In the genomic region with DNA sequence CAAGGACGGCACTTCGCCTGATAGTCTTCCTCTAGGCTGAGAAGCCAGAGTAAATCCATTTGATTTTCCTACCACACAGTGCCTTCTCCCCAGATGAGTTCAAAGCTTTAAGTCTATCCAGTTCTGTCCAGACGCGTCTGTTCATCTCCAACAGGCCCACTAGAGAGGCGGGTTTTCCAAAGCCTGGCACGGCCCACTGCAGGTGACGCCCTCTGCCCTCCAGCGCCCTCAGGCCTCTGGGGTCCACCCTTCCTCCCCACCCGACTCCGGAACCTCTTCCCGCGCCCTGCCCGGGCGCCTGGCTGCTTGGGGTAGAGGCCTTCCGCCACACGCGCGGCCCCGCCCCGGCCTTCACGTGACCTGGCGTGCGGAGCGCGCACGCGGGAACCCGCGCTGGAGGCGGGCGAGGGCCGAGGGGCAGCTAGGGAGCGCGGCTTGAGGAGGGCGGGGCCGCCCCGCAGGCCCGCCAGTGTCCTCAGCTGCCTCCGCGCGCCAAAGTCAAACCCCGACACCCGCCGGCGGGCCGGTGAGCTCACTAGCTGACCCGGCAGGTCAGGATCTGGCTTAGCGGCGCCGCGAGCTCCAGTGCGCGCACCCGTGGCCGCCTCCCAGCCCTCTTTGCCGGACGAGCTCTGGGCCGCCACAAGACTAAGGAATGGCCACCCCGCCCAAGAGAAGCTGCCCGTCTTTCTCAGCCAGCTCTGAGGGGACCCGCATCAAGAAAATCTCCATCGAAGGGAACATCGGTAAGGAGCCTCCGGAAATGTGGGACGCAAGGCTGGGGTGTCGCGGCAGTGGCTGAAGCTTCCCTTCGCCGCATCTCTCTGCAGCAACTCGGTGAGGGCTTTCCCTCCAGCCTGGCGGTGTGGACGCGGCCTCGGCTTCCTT, we compare ENCODE assay signal across 1 cellular context.
A peak's percentile ranks its signal among the peaks of the same experiment; 100 is the strongest.
TF ChIP-seq lines count a peak whose summit lies in the region.

Gene DCK, plus strand, starts transcription at position 469 of the 888 bp plus-strand sequence. Its CDS starts 187 bp downstream, at position 656.

TF ChIP-seq in K562, 482 proteins besides CTCF, POLR2A, EP300 and RAD21 (continued from another document and continues in another):
- TF ChIP-seq, protein P1, sequence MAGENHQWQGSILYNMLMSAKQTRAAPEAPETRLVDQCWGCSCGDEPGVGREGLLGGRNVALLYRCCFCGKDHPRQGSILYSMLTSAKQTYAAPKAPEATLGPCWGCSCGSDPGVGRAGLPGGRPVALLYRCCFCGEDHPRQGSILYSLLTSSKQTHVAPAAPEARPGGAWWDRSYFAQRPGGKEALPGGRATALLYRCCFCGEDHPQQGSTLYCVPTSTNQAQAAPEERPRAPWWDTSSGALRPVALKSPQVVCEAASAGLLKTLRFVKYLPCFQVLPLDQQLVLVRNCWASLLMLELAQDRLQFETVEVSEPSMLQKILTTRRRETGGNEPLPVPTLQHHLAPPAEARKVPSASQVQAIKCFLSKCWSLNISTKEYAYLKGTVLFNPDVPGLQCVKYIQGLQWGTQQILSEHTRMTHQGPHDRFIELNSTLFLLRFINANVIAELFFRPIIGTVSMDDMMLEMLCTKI (IDR thresholded peaks at IDR 0.05; ENCODE audit: partially characterized antibody) = no peak
- no peak for TF ChIP-seq HEY1 (CRISPR knock-in tag; IDR thresholded peaks at IDR 0.05; ENCODE audit: borderline replicate concordance)
- TF ChIP-seq MYC (IDR thresholded peaks at IDR 0.05; ENCODE audit: low read depth, low read length) = peak; percentile 88
- TF ChIP-seq MYC (CRISPR knock-in tag; IDR thresholded peaks at IDR 0.05; ENCODE audit: borderline replicate concordance, low read depth) = no peak
- TF ChIP-seq EHMT2 (IDR thresholded peaks at IDR 0.05) = no peak
- no peak for TF ChIP-seq MEF2D (tag; conservative IDR thresholded peaks at IDR 0.05; ENCODE audit: low read depth)
- TF ChIP-seq, protein P2, sequence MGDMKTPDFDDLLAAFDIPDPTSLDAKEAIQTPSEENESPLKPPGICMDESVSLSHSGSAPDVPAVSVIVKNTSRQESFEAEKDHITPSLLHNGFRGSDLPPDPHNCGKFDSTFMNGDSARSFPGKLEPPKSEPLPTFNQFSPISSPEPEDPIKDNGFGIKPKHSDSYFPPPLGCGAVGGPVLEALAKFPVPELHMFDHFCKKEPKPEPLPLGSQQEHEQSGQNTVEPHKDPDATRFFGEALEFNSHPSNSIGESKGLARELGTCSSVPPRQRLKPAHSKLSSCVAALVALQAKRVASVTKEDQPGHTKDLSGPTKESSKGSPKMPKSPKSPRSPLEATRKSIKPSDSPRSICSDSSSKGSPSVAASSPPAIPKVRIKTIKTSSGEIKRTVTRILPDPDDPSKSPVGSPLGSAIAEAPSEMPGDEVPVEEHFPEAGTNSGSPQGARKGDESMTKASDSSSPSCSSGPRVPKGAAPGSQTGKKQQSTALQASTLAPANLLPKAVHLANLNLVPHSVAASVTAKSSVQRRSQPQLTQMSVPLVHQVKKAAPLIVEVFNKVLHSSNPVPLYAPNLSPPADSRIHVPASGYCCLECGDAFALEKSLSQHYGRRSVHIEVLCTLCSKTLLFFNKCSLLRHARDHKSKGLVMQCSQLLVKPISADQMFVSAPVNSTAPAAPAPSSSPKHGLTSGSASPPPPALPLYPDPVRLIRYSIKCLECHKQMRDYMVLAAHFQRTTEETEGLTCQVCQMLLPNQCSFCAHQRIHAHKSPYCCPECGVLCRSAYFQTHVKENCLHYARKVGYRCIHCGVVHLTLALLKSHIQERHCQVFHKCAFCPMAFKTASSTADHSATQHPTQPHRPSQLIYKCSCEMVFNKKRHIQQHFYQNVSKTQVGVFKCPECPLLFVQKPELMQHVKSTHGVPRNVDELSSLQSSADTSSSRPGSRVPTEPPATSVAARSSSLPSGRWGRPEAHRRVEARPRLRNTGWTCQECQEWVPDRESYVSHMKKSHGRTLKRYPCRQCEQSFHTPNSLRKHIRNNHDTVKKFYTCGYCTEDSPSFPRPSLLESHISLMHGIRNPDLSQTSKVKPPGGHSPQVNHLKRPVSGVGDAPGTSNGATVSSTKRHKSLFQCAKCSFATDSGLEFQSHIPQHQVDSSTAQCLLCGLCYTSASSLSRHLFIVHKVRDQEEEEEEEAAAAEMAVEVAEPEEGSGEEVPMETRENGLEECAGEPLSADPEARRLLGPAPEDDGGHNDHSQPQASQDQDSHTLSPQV (IDR thresholded peaks at IDR 0.05) = no peak
- TF ChIP-seq MECOM (CRISPR knock-in tag; IDR thresholded peaks at IDR 0.05) = no peak
- no peak for TF ChIP-seq ZNF23 (CRISPR knock-in tag; IDR thresholded peaks at IDR 0.05)
- TF ChIP-seq WHSC1 (IDR thresholded peaks at IDR 0.05; ENCODE audit: low read length) = no peak
- TF ChIP-seq RFX1 (IDR thresholded peaks at IDR 0.05) = no peak
- no peak for TF ChIP-seq ZNF707 (CRISPR knock-in tag; conservative IDR thresholded peaks at IDR 0.05)
- TF ChIP-seq, protein P3, sequence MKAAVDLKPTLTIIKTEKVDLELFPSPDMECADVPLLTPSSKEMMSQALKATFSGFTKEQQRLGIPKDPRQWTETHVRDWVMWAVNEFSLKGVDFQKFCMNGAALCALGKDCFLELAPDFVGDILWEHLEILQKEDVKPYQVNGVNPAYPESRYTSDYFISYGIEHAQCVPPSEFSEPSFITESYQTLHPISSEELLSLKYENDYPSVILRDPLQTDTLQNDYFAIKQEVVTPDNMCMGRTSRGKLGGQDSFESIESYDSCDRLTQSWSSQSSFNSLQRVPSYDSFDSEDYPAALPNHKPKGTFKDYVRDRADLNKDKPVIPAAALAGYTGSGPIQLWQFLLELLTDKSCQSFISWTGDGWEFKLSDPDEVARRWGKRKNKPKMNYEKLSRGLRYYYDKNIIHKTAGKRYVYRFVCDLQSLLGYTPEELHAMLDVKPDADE (conservative IDR thresholded peaks at IDR 0.05; ENCODE audit: control insufficient read depth, low read depth, low read length) = peak; percentile 39; the same call in 1 of the 2 replicates
- no peak for TF ChIP-seq ZNF316 (IDR thresholded peaks at IDR 0.05)
- TF ChIP-seq MGA (IDR thresholded peaks at IDR 0.05) = peak; percentile 75; the same call in 1 of the 2 replicates
- peak; percentile 72; the same call in 1 of the 2 replicates for TF ChIP-seq POLR2AphosphoS2 (IDR thresholded peaks at IDR 0.05; ENCODE audit: low read length)
- TF ChIP-seq DPF2 (IDR thresholded peaks at IDR 0.05) = no peak; the same call in 1 of the 2 replicates
- TF ChIP-seq NFATC3 (IDR thresholded peaks at IDR 0.05) = no peak
- no peak for TF ChIP-seq ZNF184 (CRISPR knock-in tag; IDR thresholded peaks at IDR 0.05)
- TF ChIP-seq, protein P4, sequence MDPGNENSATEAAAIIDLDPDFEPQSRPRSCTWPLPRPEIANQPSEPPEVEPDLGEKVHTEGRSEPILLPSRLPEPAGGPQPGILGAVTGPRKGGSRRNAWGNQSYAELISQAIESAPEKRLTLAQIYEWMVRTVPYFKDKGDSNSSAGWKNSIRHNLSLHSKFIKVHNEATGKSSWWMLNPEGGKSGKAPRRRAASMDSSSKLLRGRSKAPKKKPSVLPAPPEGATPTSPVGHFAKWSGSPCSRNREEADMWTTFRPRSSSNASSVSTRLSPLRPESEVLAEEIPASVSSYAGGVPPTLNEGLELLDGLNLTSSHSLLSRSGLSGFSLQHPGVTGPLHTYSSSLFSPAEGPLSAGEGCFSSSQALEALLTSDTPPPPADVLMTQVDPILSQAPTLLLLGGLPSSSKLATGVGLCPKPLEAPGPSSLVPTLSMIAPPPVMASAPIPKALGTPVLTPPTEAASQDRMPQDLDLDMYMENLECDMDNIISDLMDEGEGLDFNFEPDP (CRISPR knock-in tag; IDR thresholded peaks at IDR 0.05) = no peak
- TF ChIP-seq, protein P5, sequence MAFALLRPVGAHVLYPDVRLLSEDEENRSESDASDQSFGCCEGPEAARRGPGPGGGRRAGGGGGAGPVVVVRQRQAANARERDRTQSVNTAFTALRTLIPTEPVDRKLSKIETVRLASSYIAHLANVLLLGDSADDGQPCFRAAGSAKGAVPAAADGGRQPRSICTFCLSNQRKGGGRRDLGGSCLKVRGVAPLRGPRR (CRISPR knock-in tag; IDR thresholded peaks at IDR 0.05) = no peak
- TF ChIP-seq, protein P6, sequence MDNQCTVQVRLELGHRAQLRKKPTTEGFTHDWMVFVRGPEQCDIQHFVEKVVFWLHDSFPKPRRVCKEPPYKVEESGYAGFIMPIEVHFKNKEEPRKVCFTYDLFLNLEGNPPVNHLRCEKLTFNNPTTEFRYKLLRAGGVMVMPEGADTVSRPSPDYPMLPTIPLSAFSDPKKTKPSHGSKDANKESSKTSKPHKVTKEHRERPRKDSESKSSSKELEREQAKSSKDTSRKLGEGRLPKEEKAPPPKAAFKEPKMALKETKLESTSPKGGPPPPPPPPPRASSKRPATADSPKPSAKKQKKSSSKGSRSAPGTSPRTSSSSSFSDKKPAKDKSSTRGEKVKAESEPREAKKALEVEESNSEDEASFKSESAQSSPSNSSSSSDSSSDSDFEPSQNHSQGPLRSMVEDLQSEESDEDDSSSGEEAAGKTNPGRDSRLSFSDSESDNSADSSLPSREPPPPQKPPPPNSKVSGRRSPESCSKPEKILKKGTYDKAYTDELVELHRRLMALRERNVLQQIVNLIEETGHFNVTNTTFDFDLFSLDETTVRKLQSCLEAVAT (IDR thresholded peaks at IDR 0.05) = 0 out of 4 replicates have a peak, but pooled peaks of 1 of the 2 experiments have one; percentile 23
- TF ChIP-seq ZKSCAN1 (IDR thresholded peaks at IDR 0.05; ENCODE audit: low read depth, low read length) = peak; percentile 44; the same call in 1 of the 2 replicates
- TF ChIP-seq ZFP30 (CRISPR knock-in tag; IDR thresholded peaks at IDR 0.05; ENCODE audit: borderline replicate concordance) = no peak
- TF ChIP-seq ZNF224 (CRISPR knock-in tag; IDR thresholded peaks at IDR 0.05) = 0 out of 2 replicates have a peak, but pooled peaks have one; percentile 51
- TF ChIP-seq HMGN3 (IDR thresholded peaks at IDR 0.05; ENCODE audit: borderline replicate concordance, extremely low read depth, insufficient read length, low read depth, low read length) = peak; percentile 97
- TF ChIP-seq CBFA2T3 (IDR thresholded peaks at IDR 0.05) = no peak
